16 cellular contexts compared by ENCODE assay signal in the genomic region with DNA sequence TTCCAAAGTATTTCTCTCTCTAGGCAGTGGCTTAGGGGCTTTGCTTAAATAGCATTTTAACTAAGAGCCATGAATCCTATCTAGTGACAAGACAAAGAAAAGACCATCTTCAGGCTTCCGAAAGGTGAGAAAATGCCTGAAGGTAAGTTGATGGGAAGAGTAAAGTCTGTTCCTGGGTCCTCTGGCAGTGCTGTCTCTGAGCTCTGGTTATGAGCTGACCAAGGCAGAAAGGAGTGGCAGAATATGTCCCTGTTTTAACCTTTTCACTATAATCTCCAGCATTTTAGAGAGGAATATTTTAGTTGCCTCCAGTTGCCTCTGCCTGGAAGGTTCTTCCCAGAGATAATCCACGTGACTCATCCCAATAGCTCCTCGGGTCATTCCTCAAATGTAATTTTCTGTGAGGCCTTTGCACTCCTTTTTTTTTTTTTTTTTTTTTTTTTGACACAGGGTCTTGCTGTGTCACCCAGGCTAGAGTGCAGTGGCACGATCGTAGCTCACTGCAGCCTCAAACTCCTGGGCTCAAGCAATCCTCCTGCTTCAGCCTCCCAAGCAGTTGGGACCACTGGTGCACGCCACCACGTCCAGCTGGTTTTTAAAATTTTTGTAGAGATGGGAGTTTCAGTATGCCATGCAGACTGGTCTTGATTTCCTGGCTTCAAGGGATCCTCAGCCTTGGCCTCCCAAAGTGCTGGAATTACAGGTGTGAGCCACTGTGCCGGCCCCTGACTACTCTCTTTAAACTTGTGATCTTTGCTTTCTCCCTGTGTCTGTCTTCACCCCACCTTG. TPM values are rescaled to one million over a fixed set of nuclear protein-coding genes. Genes with fewer than 3 reads are reported as not detected.
A peak's percentile ranks its signal among the peaks of the same experiment; 100 is the strongest.
DNase-seq lines count a peak whose midpoint lies in the region; ATAC-seq and TF ChIP-seq lines count a peak whose summit lies in the region.
"Had no signal": no experiment of that assay in that cellular context is flagged by ENCODE, and none has a peak within 500 bp of the region (broad histone marks: within the 10 kb centered on the region; RNA-seq: fewer than 3 reads in every experiment).

No MANE protein-coding gene starts in this region.

- POLR2A ChIA-PET in activated CD8-positive, alpha-beta T cell treated with anti-CD3 and anti-CD28 coated beads for 36 hours (lab: Charles Lee): no interaction called here

- peak; percentile 20 for DNase-seq in AG08395 (ENCODE audit: low spot score)
- peak; percentile 51 for DNase-seq in ELF-1 (ENCODE audit: low read depth, low spot score)
- no peak for DNase-seq in activated CD8-positive, alpha-beta T cell treated with anti-CD3 and anti-CD28 coated beads for 36 hours
- peak; percentile 69 for DNase-seq in islet precursor cell
- DNase-seq in stimulated activated naive CD4-positive, alpha-beta T cell treated with Interleukin-2 at 50 U/mL for 16 hours (lab: John Stamatoyannopoulos, UW): no peak
- DNase-seq in NCI-H524 treated with DMSO at 0.1 percent for 48 hours (lab: John Stamatoyannopoulos, UW): no peak
- DNase-seq in SW480 (ENCODE audit: low spot score): no peak
- DNase-seq: C1 segment of cervical spinal cord, H7, left cardiac atrium, NCI-H1417, NCI-H69, nephron progenitor cell had no signal

- no peak for TF ChIP-seq CTCF in activated CD8-positive, alpha-beta T cell treated with anti-CD3 and anti-CD28 coated beads for 36 hours (IDR thresholded peaks at IDR 0.05)

- no peak for ATAC-seq in activated CD8-positive, alpha-beta T cell treated with anti-CD3 and anti-CD28 coated beads for 36 hours
- no peak for ATAC-seq in GM21515 (IDR thresholded peaks at IDR 0.05; ENCODE audit: unreplicated experiment)
- ATAC-seq: left cardiac atrium, sciatic nerve had no signal

- H3K9me3 Mint-ChIP-seq in activated CD8-positive, alpha-beta T cell treated with anti-CD3 and anti-CD28 coated beads for 36 hours: no peaks in the 10 kb centered on the region
- H3K9me3 Mint-ChIP-seq: nephron progenitor cell had no signal

- peaks cover 13% of the 10 kb centered on the region for H3K36me3 Mint-ChIP-seq in activated CD8-positive, alpha-beta T cell treated with anti-CD3 and anti-CD28 coated beads for 36 hours (ENCODE audit: low read depth)

- no peaks in the 10 kb centered on the region for H3K27me3 Mint-ChIP-seq in activated CD8-positive, alpha-beta T cell treated with anti-CD3 and anti-CD28 coated beads for 36 hours

- CTCF ChIA-PET in activated CD8-positive, alpha-beta T cell treated with anti-CD3 and anti-CD28 coated beads for 36 hours (lab: Charles Lee): no interaction called here

- peak overlapping the region; percentile 7 for H3K27ac Mint-ChIP-seq in activated CD8-positive, alpha-beta T cell treated with anti-CD3 and anti-CD28 coated beads for 36 hours
- H3K27ac Mint-ChIP-seq: nephron progenitor cell had no signal

- peaks cover 16% of the 10 kb centered on the region for H3K4me1 Mint-ChIP-seq in activated CD8-positive, alpha-beta T cell treated with anti-CD3 and anti-CD28 coated beads for 36 hours (ENCODE audit: low read depth)

- intact Hi-C loops in activated CD8-positive, alpha-beta T cell treated with anti-CD3 and anti-CD28 coated beads for 36 hours (cut with micrococcal nuclease): no loop called here

- no peak overlapping the region for H3K4me3 Mint-ChIP-seq in activated CD8-positive, alpha-beta T cell treated with anti-CD3 and anti-CD28 coated beads for 36 hours
- H3K4me3 Mint-ChIP-seq: nephron progenitor cell had no signal

RNA-seq across cellular contexts. Expression of a gene that starts 3.7 kb away (rescaled TPM):
- total RNA-seq in activated CD8-positive, alpha-beta T cell treated with anti-CD3 and anti-CD28 coated beads for 36 hours: under 1 TPM in 1 of 2 experiments, not detected in 1; 0.40 TPM
- total RNA-seq: H7, HT1080, left cardiac atrium, sciatic nerve had no signal

RNA-seq across cellular contexts. Expression of a gene that starts 27.7 kb away (rescaled TPM):
- 10 to 100 TPM; 69.2 to 72.6 TPM for total RNA-seq in activated CD8-positive, alpha-beta T cell treated with anti-CD3 and anti-CD28 coated beads for 36 hours

Comparison
In these comparisons a context has a peak if more than half of its experiments do, and no peak if none do; other contexts are left out.
1. DNase-seq: peak in AG08395 (single experiment), ELF-1 (single experiment) and islet precursor cell (single experiment); none in activated CD8-positive, alpha-beta T cell treated with anti-CD3 and anti-CD28 coated beads for 36 hours (single experiment), stimulated activated naive CD4-positive, alpha-beta T cell treated with Interleukin-2 at 50 U/mL for 16 hours (single experiment), NCI-H524 treated with DMSO at 0.1 percent for 48 hours (single experiment) and SW480 (single experiment).